Comparison of ENCODE assay signal across 12 cellular contexts in the genomic region with DNA sequence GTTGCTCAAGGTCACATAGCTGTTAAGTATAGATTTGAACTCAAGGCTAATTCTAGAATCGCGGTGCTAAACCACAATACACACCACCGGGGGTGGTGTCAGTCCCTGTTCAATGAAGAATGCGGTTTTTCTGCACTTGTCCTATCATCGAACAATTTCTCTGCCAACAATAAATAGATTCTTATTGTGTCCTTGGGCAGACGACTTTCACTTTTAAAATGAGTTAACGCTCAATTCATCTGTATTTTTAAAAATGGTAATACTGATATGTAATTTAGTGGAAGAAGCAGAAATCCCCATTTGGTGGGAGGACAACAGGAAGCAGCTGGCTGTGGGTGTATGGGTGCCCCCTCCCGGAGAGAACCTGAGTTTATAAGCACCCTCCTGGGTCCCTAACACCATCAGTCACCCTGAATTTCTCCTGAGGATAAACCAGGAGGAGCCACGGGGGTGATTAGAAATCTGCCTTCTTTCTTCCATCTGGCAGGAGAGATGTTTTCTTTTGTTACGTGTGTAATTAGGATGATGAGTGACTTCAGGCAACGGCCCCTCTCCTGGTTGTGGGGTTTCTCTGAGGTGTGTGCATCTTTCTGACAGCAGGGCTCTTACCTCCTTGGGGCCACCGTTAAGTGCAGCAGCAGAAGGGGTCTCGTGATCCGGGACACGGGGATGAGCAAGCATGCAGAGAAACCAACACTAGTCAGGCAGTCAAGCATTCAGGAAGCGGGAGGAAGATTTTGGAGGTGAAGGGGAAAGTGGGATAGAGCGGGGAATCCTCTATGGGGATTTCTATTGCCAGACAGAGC.
DNase-seq lines count a peak whose midpoint lies in the region; ATAC-seq and TF ChIP-seq lines count a peak whose summit lies in the region.
"Had no signal": no experiment of that assay in that cellular context is flagged by ENCODE, and none has a peak within 500 bp of the region (broad histone marks: within the 10 kb centered on the region; RNA-seq: fewer than 3 reads in every experiment).

No MANE protein-coding gene starts in this region.

- no peak overlapping the region for H3K4me3 Mint-ChIP-seq in activated CD8-positive, alpha-beta memory T cell treated with anti-CD3 and anti-CD28 coated beads, Interleukin-2, amount 10 ng/mL, durations not matched to agents 7 days and 5 days
- no peak overlapping the region for H3K4me3 Mint-ChIP-seq in mesothelial cell of epicardium

- H3K9me2 ChIP-seq in PC-9 (ENCODE audit: insufficient read depth): no peaks in the 10 kb centered on the region

- intact Hi-C loops in PC-9 (cut with micrococcal nuclease; ENCODE audit: unreplicated experiment): no loop called here

- H2AFZ ChIP-seq in PC-9: no peak overlapping the region

- H3K27ac ChIP-seq in PC-9: no peak overlapping the region
- H3K27ac ChIP-seq: KMS-11, left lung, uterus had no signal

- H3K4me3 ChIP-seq in PC-9: no peak overlapping the region
- H3K4me3 ChIP-seq: left lung, uterus had no signal

- no peaks in the 10 kb centered on the region for H3K27me3 Mint-ChIP-seq in activated CD8-positive, alpha-beta memory T cell treated with anti-CD3 and anti-CD28 coated beads, Interleukin-2, amount 10 ng/mL, durations not matched to agents 7 days and 5 days
- H3K27me3 Mint-ChIP-seq in mesothelial cell of epicardium (ENCODE audit: low read depth): peaks cover 2% of the 10 kb centered on the region

- peaks cover 38% of the 10 kb centered on the region for H3K4me1 Mint-ChIP-seq in activated CD8-positive, alpha-beta memory T cell treated with anti-CD3 and anti-CD28 coated beads, Interleukin-2, amount 10 ng/mL, durations not matched to agents 7 days and 5 days
- H3K4me1 Mint-ChIP-seq in mesothelial cell of epicardium: peaks cover 18% of the 10 kb centered on the region

- no peaks in the 10 kb centered on the region for H4K20me1 ChIP-seq in PC-9 (ENCODE audit: insufficient read depth)

- CTCF ChIA-PET in activated CD8-positive, alpha-beta memory T cell treated with anti-CD3 and anti-CD28 coated beads, Interleukin-2, amount 10 ng/mL, durations not matched to agents 7 days and 5 days (lab: Charles Lee): interaction anchor here (1.4 to 2.5 kb wide), 2 partner anchors 63 to 110 kb away, joined by 3 to 8 read pairs; no protein-coding TSS in a partner anchor
- CTCF ChIA-PET in PC-9 (lab: Charles Lee): no interaction called here

- H3K27me3 ChIP-seq in PC-9 (ENCODE audit: insufficient read depth, low read depth): no peaks in the 10 kb centered on the region
- H3K27me3 ChIP-seq: uterus had no signal

- peak overlapping the region; percentile 22 for H3K27ac Mint-ChIP-seq in activated CD8-positive, alpha-beta memory T cell treated with anti-CD3 and anti-CD28 coated beads, Interleukin-2, amount 10 ng/mL, durations not matched to agents 7 days and 5 days
- no peak overlapping the region for H3K27ac Mint-ChIP-seq in mesothelial cell of epicardium

- no peak for TF ChIP-seq CTCF in PC-9 (conservative IDR thresholded peaks at IDR 0.05)
- TF ChIP-seq CTCF in mesothelial cell of epicardium (IDR thresholded peaks at IDR 0.05; ENCODE audit: unreplicated experiment): no peak

- no peaks in the 10 kb centered on the region for H3K36me3 ChIP-seq in PC-9 (ENCODE audit: low read depth)
- H3K36me3 ChIP-seq: left lung, uterus had no signal

- H3K4me1 ChIP-seq in PC-9 (replicated peaks; ENCODE audit: insufficient read depth): peaks cover 23% of the 10 kb centered on the region
- H3K4me1 ChIP-seq: left lung, uterus had no signal

- H3K9me3 ChIP-seq in PC-9 (ENCODE audit: insufficient read depth, low read depth): no peaks in the 10 kb centered on the region
- H3K9me3 ChIP-seq: left lung, uterus had no signal

- POLR2A ChIA-PET in PC-9 (lab: Charles Lee; ENCODE audit: unreplicated experiment): interaction anchor here (0.6 kb wide), 1 partner anchor 876 kb away, joined by 3 read pairs; no protein-coding TSS in a partner anchor

- no TSS peak for BruUV-seq in PC-9 (replicated peaks; lab: Mats Ljungman, UMichigan)

- peaks cover 2% of the 10 kb centered on the region for H3K9me3 Mint-ChIP-seq in activated CD8-positive, alpha-beta memory T cell treated with anti-CD3 and anti-CD28 coated beads, Interleukin-2, amount 10 ng/mL, durations not matched to agents 7 days and 5 days (ENCODE audit: low read depth)
- peaks cover 10% of the 10 kb centered on the region for H3K9me3 Mint-ChIP-seq in mesothelial cell of epicardium

- peak; percentile 49 for DNase-seq in activated CD8-positive, alpha-beta memory T cell treated with anti-CD3 and anti-CD28 coated beads, Interleukin-2, amount 10 ng/mL, durations not matched to agents 7 days and 5 days
- no peak for DNase-seq in activated CD8-positive, alpha-beta memory T cell treated with anti-CD3 and anti-CD28 coated beads, Interleukin-2, amount 50 U/mL, for 4 hours
- DNase-seq in PC-9: no peak
- DNase-seq in stimulated activated naive CD8-positive, alpha-beta T cell treated with anti-CD3 and anti-CD28 coated beads, Interleukin-15, Interleukin-2, amounts not matched to agents 100 U/mL and 50 U/mL, for 24 hours: no peak
- no peak for DNase-seq in mesothelial cell of epicardium (ENCODE audit: low spot score in 2 of 2, unreplicated experiment in 2 of 2)
- DNase-seq in hypothalamus (lab: John Stamatoyannopoulos, UW): no peak
- DNase-seq in superior temporal gyrus (ENCODE audit: extremely low spot score): no peak
- DNase-seq: central memory CD4-positive, alpha-beta T cell; left lung; uterus had no signal

- ATAC-seq in activated CD8-positive, alpha-beta memory T cell treated with anti-CD3 and anti-CD28 coated beads, Interleukin-2, amount 10 ng/mL, durations not matched to agents 7 days and 5 days: peak; percentile 59
- peak; percentile 45 for ATAC-seq in HG02763 (IDR thresholded peaks at IDR 0.05; ENCODE audit: unreplicated experiment)
- ATAC-seq in stimulated activated naive CD8-positive, alpha-beta T cell treated with anti-CD3 and anti-CD28 coated beads, Interleukin-15, Interleukin-2, amounts not matched to agents 100 U/mL and 50 U/mL, for 24 hours: peak; percentile 23
- ATAC-seq: left lung had no signal

- H3K4me2 ChIP-seq in PC-9: 0 out of 2 replicates have a peak overlapping the region, but pooled peaks have one; percentile 41
- H3K4me2 ChIP-seq: KMS-11 had no signal

- peaks cover 3% of the 10 kb centered on the region; the same call in 1 of the 2 replicates for H3F3A ChIP-seq in PC-9 (ENCODE audit: insufficient read depth, low read depth)

- H3K79me2 ChIP-seq in PC-9 (ENCODE audit: low read depth): no peaks in the 10 kb centered on the region

- peaks cover 22% of the 10 kb centered on the region for H3K36me3 Mint-ChIP-seq in activated CD8-positive, alpha-beta memory T cell treated with anti-CD3 and anti-CD28 coated beads, Interleukin-2, amount 10 ng/mL, durations not matched to agents 7 days and 5 days
- H3K36me3 Mint-ChIP-seq in mesothelial cell of epicardium: peaks cover 5% of the 10 kb centered on the region
